Comparison of ENCODE assay signal across 1 cellular context in genomic region chr16:915546-915945, GRCh38.
TF ChIP-seq lines count a peak whose summit lies in the region.

No MANE protein-coding gene starts in this region.

TF ChIP-seq in H1, 55 proteins besides CTCF, POLR2A, EP300 and RAD21:
- TF ChIP-seq SIRT6 (IDR thresholded peaks at IDR 0.05; ENCODE audit: low read length) (no peak), KDM5A (IDR thresholded peaks at IDR 0.05; ENCODE audit: low read length) (no peak), RNF2 (IDR thresholded peaks at IDR 0.05; ENCODE audit: borderline replicate concordance, low read depth, low read length, missing control alignments, poor library complexity, severe bottlenecking) (no peak), CBX8 (IDR thresholded peaks at IDR 0.05; ENCODE audit: borderline replicate concordance, low read depth, low read length) (no peak), MAX (IDR thresholded peaks at IDR 0.05) (no peak), JUN (IDR thresholded peaks at IDR 0.05; ENCODE audit: low read depth, low read length) (no peak), PHF8 (conservative IDR thresholded peaks at IDR 0.05; ENCODE audit: low read depth, low read length) (no peak), ATF2 (IDR thresholded peaks at IDR 0.05; ENCODE audit: low read length) (no peak), CREB1 (IDR thresholded peaks at IDR 0.05) (no peak), MAFK (IDR thresholded peaks at IDR 0.05; ENCODE audit: low read depth, low read length) (no peak), USF2 (IDR thresholded peaks at IDR 0.05; ENCODE audit: low read length) (no peak), CBX5 (IDR thresholded peaks at IDR 0.05; ENCODE audit: low read depth, low read length) (no peak), RBBP5 (IDR thresholded peaks at IDR 0.05; ENCODE audit: borderline replicate concordance, low read depth, low read length) (no peak), HDAC6 (IDR thresholded peaks at IDR 0.05; ENCODE audit: low read depth, low read length) (no peak)
